In the genomic region with DNA sequence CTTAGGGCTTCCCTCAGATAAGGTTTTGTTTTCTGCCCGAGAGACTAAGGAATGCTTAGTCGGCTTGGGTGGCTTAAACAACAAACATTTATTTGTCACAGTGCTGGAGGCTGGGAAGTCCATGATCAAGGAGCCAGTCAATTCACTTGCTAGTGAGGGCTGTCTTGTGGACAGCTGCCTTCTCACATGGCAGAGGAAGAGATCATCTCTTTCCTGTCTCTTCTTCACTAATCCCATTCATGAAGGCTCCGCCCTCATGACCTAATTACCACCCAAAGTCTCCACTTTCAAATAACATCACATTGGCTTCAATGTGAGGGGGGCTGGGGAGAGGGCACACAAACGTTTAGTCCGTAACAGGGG, we compare ENCODE assay signal across 21 cellular contexts. TPM values are rescaled to one million over a fixed set of nuclear protein-coding genes. Genes with fewer than 3 reads are reported as not detected.
"Had no signal": no experiment of that assay in that cellular context is flagged by ENCODE, and none has a peak within 500 bp of the region (broad histone marks: within the 10 kb centered on the region; RNA-seq: fewer than 3 reads in every experiment).

No MANE protein-coding gene starts in this region.

- H3K36me3 ChIP-seq: thoracic aorta, upper lobe of left lung had no signal

- DNase-seq: activated CD4-positive, alpha-beta T cell treated with anti-CD3 and anti-CD28 coated beads, Interleukin-2, amount 10 ng/mL, durations not matched to agents 7 days and 5 days; activated CD4-positive, CD25-positive, alpha-beta regulatory T cell treated with anti-CD3 and anti-CD28 coated beads, Interleukin-2, amount 50 U/mL, for 72 hours; activated CD8-positive, alpha-beta memory T cell treated with anti-CD3 and anti-CD28 coated beads, Interleukin-2, amount 10 ng/mL, durations not matched to agents 7 days and 5 days; activated CD8-positive, alpha-beta T cell treated with anti-CD3 and anti-CD28 coated beads for 36 hours; activated gamma-delta T cell; activated T-cell treated with anti-CD3 and anti-CD28 coated beads for 4 hours; anterior cingulate cortex; dermis blood vessel endothelial cell; effector CD8-positive, alpha-beta T cell; hippocampal formation; stimulated activated CD4-positive, alpha-beta T cell treated with anti-CD3 and anti-CD28 coated beads, Interleukin-4, amount 100 ng/mL, for 1 hour; stimulated activated naive CD4-positive, alpha-beta T cell treated with Interleukin-2 at 50 U/mL for 16 hours; SW 1271; T-helper 17 cell had no signal

- H3K27me3 Mint-ChIP-seq: activated CD4-positive, alpha-beta T cell treated with anti-CD3 and anti-CD28 coated beads, Interleukin-2, amount 10 ng/mL, durations not matched to agents 7 days and 5 days; activated CD8-positive, alpha-beta T cell treated with anti-CD3 and anti-CD28 coated beads for 36 hours; T-helper 17 cell had no signal

- H3K9me3 Mint-ChIP-seq: activated naive CD4-positive, alpha-beta T cell treated with anti-CD3 and anti-CD28 coated beads, Interleukin-2, amount 50 U/mL, for 24 hours; memory B cell had no signal

- H3K4me3 Mint-ChIP-seq: activated CD4-positive, alpha-beta T cell treated with anti-CD3 and anti-CD28 coated beads, Interleukin-2, amount 10 ng/mL, durations not matched to agents 7 days and 5 days; activated CD8-positive, alpha-beta memory T cell treated with anti-CD3 and anti-CD28 coated beads, Interleukin-2, amount 10 ng/mL, durations not matched to agents 7 days and 5 days; activated CD8-positive, alpha-beta T cell treated with anti-CD3 and anti-CD28 coated beads for 36 hours; activated naive CD4-positive, alpha-beta T cell treated with anti-CD3 and anti-CD28 coated beads, Interleukin-2, amount 50 U/mL, for 24 hours; brain; memory B cell; neural crest cell; T-helper 17 cell had no signal

- H3K27ac Mint-ChIP-seq: activated CD4-positive, alpha-beta T cell treated with anti-CD3 and anti-CD28 coated beads, Interleukin-2, amount 10 ng/mL, durations not matched to agents 7 days and 5 days; activated CD8-positive, alpha-beta memory T cell treated with anti-CD3 and anti-CD28 coated beads, Interleukin-2, amount 10 ng/mL, durations not matched to agents 7 days and 5 days; activated CD8-positive, alpha-beta T cell treated with anti-CD3 and anti-CD28 coated beads for 36 hours; activated naive CD4-positive, alpha-beta T cell treated with anti-CD3 and anti-CD28 coated beads, Interleukin-2, amount 50 U/mL, for 24 hours; brain; memory B cell; T-helper 17 cell had no signal

- H3K4me3 ChIP-seq: thoracic aorta, upper lobe of left lung had no signal

- H3K27ac ChIP-seq: thoracic aorta had no signal

- H3K36me3 Mint-ChIP-seq: activated naive CD4-positive, alpha-beta T cell treated with anti-CD3 and anti-CD28 coated beads, Interleukin-2, amount 50 U/mL, for 24 hours; brain; memory B cell had no signal

- H3K9me3 ChIP-seq: thoracic aorta, upper lobe of left lung had no signal

- H3K27me3 ChIP-seq: upper lobe of left lung had no signal

- H3K4me1 Mint-ChIP-seq: brain, memory B cell had no signal

RNA-seq across cellular contexts. Expression of a gene that starts 50.5 kb away (rescaled TPM):
- total RNA-seq: chondrocyte, dermis blood vessel endothelial cell had no signal
